8 cellular contexts compared by ENCODE assay signal in the genomic region with DNA sequence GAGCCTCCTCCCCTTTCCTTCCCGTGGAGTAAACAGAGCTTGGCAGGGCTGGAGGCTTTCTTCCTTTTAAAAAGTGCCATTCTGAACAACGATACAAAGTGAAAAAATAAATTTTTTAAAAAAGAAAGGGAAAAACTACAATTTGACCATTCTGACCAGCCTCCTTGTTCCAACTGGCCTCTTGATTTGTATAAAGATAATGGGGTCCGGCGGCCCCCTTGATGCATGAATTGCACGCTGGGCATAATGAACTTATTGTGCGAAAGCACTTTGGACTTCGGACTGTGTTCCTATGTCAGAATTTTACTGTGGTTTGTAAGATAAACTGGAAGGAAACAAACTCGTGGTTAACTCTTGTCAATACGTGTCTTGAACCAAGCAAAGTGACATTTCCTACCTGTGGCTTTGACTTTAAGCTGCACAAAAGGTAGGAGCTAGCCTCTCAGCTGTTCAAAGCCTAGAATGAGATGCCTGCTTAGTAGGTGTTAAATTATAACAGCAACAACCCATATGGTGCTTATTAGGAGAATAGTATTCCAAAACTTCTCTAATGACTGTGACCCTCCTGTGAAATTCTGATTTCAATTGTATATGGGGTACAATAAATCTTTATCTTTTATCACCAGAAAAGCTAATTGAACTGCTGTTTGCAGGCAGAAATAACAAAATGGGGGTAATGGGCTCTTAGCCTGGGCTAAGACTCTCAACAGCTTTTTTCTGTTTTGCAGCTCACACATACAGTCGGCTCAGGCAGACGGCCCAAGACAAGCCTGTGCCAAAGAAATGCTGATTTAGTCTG. TPM values are rescaled to one million over a fixed set of nuclear protein-coding genes. Genes with fewer than 3 reads are reported as not detected.
DNase-seq lines count a peak whose midpoint lies in the region; ATAC-seq, FAIRE-seq and TF ChIP-seq lines count a peak whose summit lies in the region.

No MANE protein-coding gene starts in this region.

- H3K4me1 ChIP-seq in GM23338 (ENCODE audit: insufficient read depth) (peaks cover 62% of the 10 kb centered on the region), OCI-LY7 (ENCODE audit: insufficient read depth, low read length, poor library complexity, severe bottlenecking) (peaks cover 77% of the 10 kb centered on the region), tibial nerve (peaks cover 20 to 68% (median 55%) of the 10 kb centered on the region in 4 donors)

- 1 to 4% methylated on average over 11 of the region's 11 CpGs for WGBS in tibial nerve, 2 donors

- H3K27ac Mint-ChIP-seq in GM23338 = peak overlapping the region; percentile 80
- peak overlapping the region; percentile 91 for H3K27ac Mint-ChIP-seq in chondrocyte (ENCODE audit: unreplicated experiment)

- H3K4me3 Mint-ChIP-seq in GM23338 (peak overlapping the region; percentile 71), chondrocyte (ENCODE audit: unreplicated experiment) (peak overlapping the region; percentile 80)

- H3F3A ChIP-seq in GM23338 (replicated peaks; ENCODE audit: low read depth) = no peaks in the 10 kb centered on the region

- H3K4me1 Mint-ChIP-seq in GM23338 = peaks cover 49% of the 10 kb centered on the region
- peaks cover 65% of the 10 kb centered on the region for H3K4me1 Mint-ChIP-seq in chondrocyte (ENCODE audit: low read depth)

- H3K27me3 ChIP-seq in GM23338 (ENCODE audit: insufficient read depth) (no peaks in the 10 kb centered on the region), tibial nerve (no peaks in the 10 kb centered on the region)

- peak in 1 of 2 donors; percentile 20 for TF ChIP-seq EP300 in tibial nerve (IDR thresholded peaks at IDR 0.05)

- H3K9me3 Mint-ChIP-seq in GM23338 (peaks cover 9% of the 10 kb centered on the region; the same call in 2 of the 3 replicates), chondrocyte (ENCODE audit: low read depth) (no peaks in the 10 kb centered on the region)

- H3K36me3 ChIP-seq in GM23338 (ENCODE audit: insufficient read depth) (peaks cover 7% of the 10 kb centered on the region; the same call in 1 of the 2 replicates), OCI-LY7 (ENCODE audit: insufficient read depth, low read length) (peaks cover 10% of the 10 kb centered on the region; the same call in 1 of the 2 replicates), tibial nerve (no peaks in the 10 kb centered on the region)

- no peak for TF ChIP-seq CTCF in GM23338 (conservative IDR thresholded peaks at IDR 0.05; ENCODE audit: low read depth in 2 of 2)
- no peak for TF ChIP-seq CTCF in OCI-LY7 (conservative IDR thresholded peaks at IDR 0.05; ENCODE audit: low read length)
- TF ChIP-seq CTCF in chondrocyte (IDR thresholded peaks at IDR 0.05) = no peak
- no peak for TF ChIP-seq CTCF in tibial nerve (IDR thresholded peaks at IDR 0.05)
- no peak for TF ChIP-seq CTCF in omental fat pad (IDR thresholded peaks at IDR 0.05)

- H3K9me3 ChIP-seq in OCI-LY7 (ENCODE audit: low read length) = peaks cover 8% of the 10 kb centered on the region; the same call in 1 of the 2 replicates
- no peaks in the 10 kb centered on the region for H3K9me3 ChIP-seq in tibial nerve

- intact Hi-C loops in OCI-LY7 (cut with micrococcal nuclease; ENCODE audit: unreplicated experiment) = loop anchor here (1.0 to 2.0 kb wide), 3 partner anchors 8 to 904 kb away; a partner anchor contains a TSS

- H3K36me3 Mint-ChIP-seq in GM23338 (ENCODE audit: low read depth) (peaks cover 18% of the 10 kb centered on the region; the same call in 2 of the 3 replicates), chondrocyte (ENCODE audit: low read depth) (peaks cover 4% of the 10 kb centered on the region)

- H3K9me2 ChIP-seq in GM23338 (ENCODE audit: insufficient read depth) = 0 out of 2 replicates have a peak, but pooled peaks cover 7% of the 10 kb centered on the region
- no peaks in the 10 kb centered on the region for H3K9me2 ChIP-seq in OCI-LY7 (ENCODE audit: insufficient read depth, low read length)

- BruUV-seq in OCI-LY7 (replicated peaks; lab: Mats Ljungman, UMichigan) = TSS peak; percentile 95

- peaks cover 38% of the 10 kb centered on the region for H3K79me2 ChIP-seq in GM23338 (replicated peaks; ENCODE audit: insufficient read depth)
- peaks cover 32% of the 10 kb centered on the region; the same call in 1 of the 2 replicates for H3K79me2 ChIP-seq in OCI-LY7 (ENCODE audit: insufficient read depth, low read depth, low read length)

- CTCF ChIA-PET in OCI-LY7 (lab: Charles Lee; ENCODE audit: unreplicated experiment) = interaction anchor here (0.5 to 1.0 kb wide), 2 partner anchors 101 to 379 kb away, joined by 3 to 4 read pairs; no protein-coding TSS in a partner anchor

- H3K4me3 ChIP-seq in GM23338 = peak overlapping the region; percentile 57
- H3K4me3 ChIP-seq in OCI-LY7 (ENCODE audit: low read depth, low read length, poor library complexity, severe bottlenecking) = peak overlapping the region; percentile 69
- H3K4me3 ChIP-seq in tibial nerve = peak overlapping the region; percentile 43 to 61 (median 56)

- POLR2A ChIA-PET in OCI-LY7 (lab: Charles Lee) = interaction anchor here (0.6 to 4.2 kb wide), 17 partner anchors 11 to 892 kb away, joined by 3 to 50 read pairs (median 4); a partner anchor contains a TSS

- peak; percentile 83 for DNase-seq in DMS 273 treated with DMSO at 0.1 percent for 48 hours (lab: John Stamatoyannopoulos, UW)
- no peak for DNase-seq in GM23338 (ENCODE audit: low spot score)
- DNase-seq in OCI-LY7 (ENCODE audit: low spot score) = peak; percentile 48
- no peak for DNase-seq in chondrocyte (ENCODE audit: low spot score)
- DNase-seq in lung microvascular endothelial cell (ENCODE audit: low read depth in 2 of 2) = peak; percentile 44 to 67
- peak in 1 of 2 donors; percentile 29 for DNase-seq in tibial nerve (ENCODE audit: low spot score in 2 of 2)
- DNase-seq in omental fat pad (ENCODE audit: low spot score) = no peak
- no peak for DNase-seq in frontal cortex (ENCODE audit: low spot score in 2 of 2)

- TF ChIP-seq POLR2A in tibial nerve (IDR thresholded peaks at IDR 0.05) = no peak

- ATAC-seq in GM23338 = peak; percentile 28
- ATAC-seq in omental fat pad (ENCODE audit: low FRiP score) = no peak

- H2AFZ ChIP-seq in GM23338 = no peak overlapping the region
- H2AFZ ChIP-seq in OCI-LY7 (ENCODE audit: low read length) = peak overlapping the region; percentile 66; the same call in 1 of the 2 replicates

- no peak for FAIRE-seq in frontal cortex (lab: Jason Lieb, UNC)

- H3K27me3 Mint-ChIP-seq in GM23338 (ENCODE audit: insufficient read depth, low read depth, poor library complexity) (peaks cover 4% of the 10 kb centered on the region), chondrocyte (ENCODE audit: low read depth) (no peaks in the 10 kb centered on the region)

- H3K27ac ChIP-seq in GM23338 (ENCODE audit: low read depth) (peak overlapping the region; percentile 96), OCI-LY7 (ENCODE audit: low read depth, low read length, poor library complexity, severe bottlenecking) (peak overlapping the region; percentile 93), tibial nerve (peak overlapping the region; percentile 98 to 100 (median 99))

- H4K20me1 ChIP-seq in GM23338 (replicated peaks; ENCODE audit: insufficient read depth) (peaks cover 9% of the 10 kb centered on the region), OCI-LY7 (ENCODE audit: insufficient read depth, low read length) (peaks cover 5% of the 10 kb centered on the region; the same call in 1 of the 2 replicates)

- H3K4me2 ChIP-seq in GM23338 (peak overlapping the region; percentile 80), OCI-LY7 (ENCODE audit: low read length) (peak overlapping the region; percentile 88)

TF ChIP-seq in GM23338, 12 proteins besides CTCF, POLR2A, EP300 and RAD21 (continues in another document):
- TF ChIP-seq CREB1 (CRISPR knock-in tag; IDR thresholded peaks at IDR 0.05; ENCODE audit: low read depth) (no peak), ZNF114 (CRISPR knock-in tag; IDR thresholded peaks at IDR 0.05) (no peak), POLR2AphosphoS5 (IDR thresholded peaks at IDR 0.05; ENCODE audit: low read depth) (no peak), ZNF331 (CRISPR knock-in tag; IDR thresholded peaks at IDR 0.05; ENCODE audit: low read depth) (no peak), EZH2phosphoT487 (IDR thresholded peaks at IDR 0.05; ENCODE audit: unreplicated experiment) (no peak)
- TF ChIP-seq, protein P1, sequence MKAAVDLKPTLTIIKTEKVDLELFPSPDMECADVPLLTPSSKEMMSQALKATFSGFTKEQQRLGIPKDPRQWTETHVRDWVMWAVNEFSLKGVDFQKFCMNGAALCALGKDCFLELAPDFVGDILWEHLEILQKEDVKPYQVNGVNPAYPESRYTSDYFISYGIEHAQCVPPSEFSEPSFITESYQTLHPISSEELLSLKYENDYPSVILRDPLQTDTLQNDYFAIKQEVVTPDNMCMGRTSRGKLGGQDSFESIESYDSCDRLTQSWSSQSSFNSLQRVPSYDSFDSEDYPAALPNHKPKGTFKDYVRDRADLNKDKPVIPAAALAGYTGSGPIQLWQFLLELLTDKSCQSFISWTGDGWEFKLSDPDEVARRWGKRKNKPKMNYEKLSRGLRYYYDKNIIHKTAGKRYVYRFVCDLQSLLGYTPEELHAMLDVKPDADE (IDR thresholded peaks at IDR 0.05) = no peak

RNA-seq across cellular contexts. Expression of a gene that starts 9.4 kb away (rescaled TPM):
- 62.4 and 62.9 TPM in 2 replicates for total RNA-seq in GM23338 (2014; rRNA removed; shearing (Covaris generic))
- polyA plus RNA-seq in GM23338 (2016; fragmentation: Nextera tagmentation; extraction: Ambion mirVana) = 19.4 and 21.5 TPM in 2 replicates
- total RNA-seq in OCI-LY7 (2014; rRNA removed; shearing (Covaris generic)) = 30.2 and 40.6 TPM in 2 replicates
- 64.6 and 65.9 TPM in 2 replicates for total RNA-seq in OCI-LY7 (2022)
- 67.9 to 74.4 TPM (median 70.5 TPM) in 3 replicates for total RNA-seq in chondrocyte
- 66.3 and 70.2 TPM in 2 replicates for total RNA-seq in lung microvascular endothelial cell
- 100 to 1,000 TPM in 1 of 4 donors, 10 to 100 TPM in 3; 71.4 to 107 (median 93.8) TPM for total RNA-seq in tibial nerve
- 10 to 100 TPM; 39.4 to 67.1 (median 40.0) TPM for total RNA-seq in omental fat pad
- 97.0 TPM for total RNA-seq in frontal cortex

Comparison
In these comparisons a context has a peak if more than half of its experiments do, and no peak if none do; other contexts are left out.
1. DNase-seq: peak in DMS 273 treated with DMSO at 0.1 percent for 48 hours (single experiment), OCI-LY7 (single experiment) and lung microvascular endothelial cell (2 of 2); none in GM23338 (single experiment), chondrocyte (single experiment), omental fat pad (single experiment) and frontal cortex (0 of 2).
2. Peak in every context shown above with its lines, with median percentiles within 50 percentile points of each other: H3K27ac ChIP-seq and H3K4me3 ChIP-seq.